1 cellular context compared by ENCODE assay signal in the genomic region with DNA sequence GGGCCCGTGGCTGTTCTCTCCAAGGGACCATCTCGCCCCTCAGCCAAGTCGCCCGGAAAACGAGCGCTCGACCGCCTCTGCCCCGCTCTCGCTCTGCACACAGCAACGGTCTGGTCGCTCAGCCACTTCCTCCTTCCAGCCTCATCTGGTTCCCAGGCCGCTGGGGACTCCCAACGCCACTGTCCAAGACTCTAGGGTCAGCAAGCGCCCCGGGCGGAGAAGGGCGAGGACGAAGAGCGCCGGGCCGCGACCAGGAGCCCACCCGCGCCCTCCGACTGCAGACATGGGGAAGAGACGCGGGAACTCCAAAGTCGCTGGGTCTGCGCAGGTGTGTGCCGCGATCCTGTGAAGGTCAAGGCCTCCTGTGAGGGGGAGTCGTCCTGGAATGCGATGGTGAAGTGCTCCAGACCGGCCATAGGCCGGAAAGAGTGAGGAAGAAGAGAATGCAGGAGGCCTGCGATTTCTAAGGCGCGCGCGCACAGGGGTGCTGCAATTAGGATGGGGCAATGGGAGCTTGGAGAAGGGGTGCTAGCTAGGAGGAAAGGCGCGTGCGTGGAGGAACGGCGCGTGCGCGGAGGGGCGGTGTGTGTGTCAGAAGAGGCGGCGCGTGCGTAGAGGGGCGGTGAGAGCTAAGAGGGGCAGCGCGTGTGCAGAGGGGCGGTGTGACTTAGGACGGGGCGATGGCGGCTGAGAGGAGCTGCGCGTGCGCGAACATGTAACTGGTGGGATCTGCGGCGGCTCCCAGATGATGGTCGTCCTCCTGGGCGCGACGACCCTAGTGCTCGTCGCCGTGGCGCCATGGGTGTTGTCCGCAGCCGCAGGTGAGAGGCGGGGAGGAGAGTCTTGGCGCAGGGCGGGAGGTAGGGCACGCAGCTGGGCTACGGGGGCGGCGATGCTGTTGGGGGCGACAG.
TF ChIP-seq lines count a peak whose summit lies in the region.

Gene IFNAR1 (plus strand): TSS at position 660 of the 911 bp plus-strand sequence. CDS start 86 bp downstream, at position 746.

TF ChIP-seq in HCT116, 20 proteins besides CTCF, POLR2A, EP300 and RAD21 (continued from another document):
- TF ChIP-seq, protein P1, sequence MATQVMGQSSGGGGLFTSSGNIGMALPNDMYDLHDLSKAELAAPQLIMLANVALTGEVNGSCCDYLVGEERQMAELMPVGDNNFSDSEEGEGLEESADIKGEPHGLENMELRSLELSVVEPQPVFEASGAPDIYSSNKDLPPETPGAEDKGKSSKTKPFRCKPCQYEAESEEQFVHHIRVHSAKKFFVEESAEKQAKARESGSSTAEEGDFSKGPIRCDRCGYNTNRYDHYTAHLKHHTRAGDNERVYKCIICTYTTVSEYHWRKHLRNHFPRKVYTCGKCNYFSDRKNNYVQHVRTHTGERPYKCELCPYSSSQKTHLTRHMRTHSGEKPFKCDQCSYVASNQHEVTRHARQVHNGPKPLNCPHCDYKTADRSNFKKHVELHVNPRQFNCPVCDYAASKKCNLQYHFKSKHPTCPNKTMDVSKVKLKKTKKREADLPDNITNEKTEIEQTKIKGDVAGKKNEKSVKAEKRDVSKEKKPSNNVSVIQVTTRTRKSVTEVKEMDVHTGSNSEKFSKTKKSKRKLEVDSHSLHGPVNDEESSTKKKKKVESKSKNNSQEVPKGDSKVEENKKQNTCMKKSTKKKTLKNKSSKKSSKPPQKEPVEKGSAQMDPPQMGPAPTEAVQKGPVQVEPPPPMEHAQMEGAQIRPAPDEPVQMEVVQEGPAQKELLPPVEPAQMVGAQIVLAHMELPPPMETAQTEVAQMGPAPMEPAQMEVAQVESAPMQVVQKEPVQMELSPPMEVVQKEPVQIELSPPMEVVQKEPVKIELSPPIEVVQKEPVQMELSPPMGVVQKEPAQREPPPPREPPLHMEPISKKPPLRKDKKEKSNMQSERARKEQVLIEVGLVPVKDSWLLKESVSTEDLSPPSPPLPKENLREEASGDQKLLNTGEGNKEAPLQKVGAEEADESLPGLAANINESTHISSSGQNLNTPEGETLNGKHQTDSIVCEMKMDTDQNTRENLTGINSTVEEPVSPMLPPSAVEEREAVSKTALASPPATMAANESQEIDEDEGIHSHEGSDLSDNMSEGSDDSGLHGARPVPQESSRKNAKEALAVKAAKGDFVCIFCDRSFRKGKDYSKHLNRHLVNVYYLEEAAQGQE (IDR thresholded peaks at IDR 0.05; ENCODE audit: low read depth), result no peak
- TF ChIP-seq TCF7L2 (IDR thresholded peaks at IDR 0.05; ENCODE audit: borderline replicate concordance, extremely low read depth, insufficient read depth, insufficient read length) (peak; percentile 49), CEBPB (IDR thresholded peaks at IDR 0.05; ENCODE audit: low read depth) (no peak), CBX3 (IDR thresholded peaks at IDR 0.05; ENCODE audit: low read depth) (no peak), ZNF274 (IDR thresholded peaks at IDR 0.05; ENCODE audit: low read depth, low read length) (no peak), POLR2AphosphoS5 (IDR thresholded peaks at IDR 0.05; ENCODE audit: low read depth, low read length) (peak; percentile 90), EZH2phosphoT487 (IDR thresholded peaks at IDR 0.05; ENCODE audit: borderline replicate concordance) (no peak)
- TF ChIP-seq, protein P2, sequence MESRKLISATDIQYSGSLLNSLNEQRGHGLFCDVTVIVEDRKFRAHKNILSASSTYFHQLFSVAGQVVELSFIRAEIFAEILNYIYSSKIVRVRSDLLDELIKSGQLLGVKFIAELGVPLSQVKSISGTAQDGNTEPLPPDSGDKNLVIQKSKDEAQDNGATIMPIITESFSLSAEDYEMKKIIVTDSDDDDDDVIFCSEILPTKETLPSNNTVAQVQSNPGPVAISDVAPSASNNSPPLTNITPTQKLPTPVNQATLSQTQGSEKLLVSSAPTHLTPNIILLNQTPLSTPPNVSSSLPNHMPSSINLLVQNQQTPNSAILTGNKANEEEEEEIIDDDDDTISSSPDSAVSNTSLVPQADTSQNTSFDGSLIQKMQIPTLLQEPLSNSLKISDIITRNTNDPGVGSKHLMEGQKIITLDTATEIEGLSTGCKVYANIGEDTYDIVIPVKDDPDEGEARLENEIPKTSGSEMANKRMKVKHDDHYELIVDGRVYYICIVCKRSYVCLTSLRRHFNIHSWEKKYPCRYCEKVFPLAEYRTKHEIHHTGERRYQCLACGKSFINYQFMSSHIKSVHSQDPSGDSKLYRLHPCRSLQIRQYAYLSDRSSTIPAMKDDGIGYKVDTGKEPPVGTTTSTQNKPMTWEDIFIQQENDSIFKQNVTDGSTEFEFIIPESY (IDR thresholded peaks at IDR 0.05; ENCODE audit: extremely low read depth, insufficient replicate concordance, low read length), result no peak
- TF ChIP-seq, protein P3, sequence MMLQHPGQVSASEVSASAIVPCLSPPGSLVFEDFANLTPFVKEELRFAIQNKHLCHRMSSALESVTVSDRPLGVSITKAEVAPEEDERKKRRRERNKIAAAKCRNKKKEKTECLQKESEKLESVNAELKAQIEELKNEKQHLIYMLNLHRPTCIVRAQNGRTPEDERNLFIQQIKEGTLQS (IDR thresholded peaks at IDR 0.05), result no peak
TF ChIP-seq in HCT116: peak in this region for 5.
